ENCODE assay signal across 28 cellular contexts in the genomic region with DNA sequence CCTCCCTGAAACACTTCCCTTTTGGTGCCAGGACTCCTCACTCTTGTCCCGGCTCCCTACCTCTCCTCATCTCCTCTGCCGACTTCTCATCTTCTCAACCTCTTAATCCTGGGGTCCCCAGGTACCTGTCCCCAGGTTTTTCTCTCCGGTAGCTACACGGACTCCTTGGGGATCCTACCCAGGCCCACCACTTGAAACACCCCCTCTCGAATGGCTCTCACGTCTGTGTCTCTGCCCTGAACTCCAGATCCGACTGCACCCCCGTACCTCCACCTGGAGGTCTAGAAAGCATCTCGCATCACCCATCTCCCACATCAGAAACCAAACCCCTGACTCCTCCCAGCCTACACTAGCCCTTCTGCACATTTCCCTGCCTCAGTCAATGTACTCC. TPM values are rescaled to one million over a fixed set of nuclear protein-coding genes. Genes with fewer than 3 reads are reported as not detected.
"Had no signal": no experiment of that assay in that cellular context is flagged by ENCODE, and none has a peak within 500 bp of the region (broad histone marks: within the 10 kb centered on the region; RNA-seq: fewer than 3 reads in every experiment).

No MANE protein-coding gene starts in this region.

- H3K27me3 Mint-ChIP-seq: natural killer cell treated with Interleukin-12 subunit alpha and Interleukin-12 subunit beta and Interleukin-15 and Interleukin-18, amount 100 ng/mL, for 72 hours had no signal

- H3K4me1 Mint-ChIP-seq: stimulated activated naive B cell treated with anti-CD40 and anti-IgM and Interleukin-4, amounts not matched to agents 10 μg/mL and 1 μg/mL and 100 μg/mL, for 72 hours had no signal

- H3K9me3 Mint-ChIP-seq: natural killer cell treated with Interleukin-12 subunit alpha and Interleukin-12 subunit beta and Interleukin-15 and Interleukin-18, amount 100 ng/mL, for 72 hours; stimulated activated naive B cell treated with anti-CD40 and anti-IgM and Interleukin-4, amounts not matched to agents 10 μg/mL and 1 μg/mL and 100 μg/mL, for 72 hours; stimulated activated naive CD8-positive, alpha-beta T cell treated with anti-CD3 and anti-CD28 coated beads, Interleukin-15, amount 100 ng/mL, for 72 hours had no signal

- H3K27ac Mint-ChIP-seq: stimulated activated naive B cell treated with anti-CD40 and anti-IgM and Interleukin-4, amounts not matched to agents 10 μg/mL and 1 μg/mL and 100 μg/mL, for 72 hours had no signal

- H3K36me3 Mint-ChIP-seq: natural killer cell treated with Interleukin-12 subunit alpha and Interleukin-12 subunit beta and Interleukin-15 and Interleukin-18, amount 100 ng/mL, for 72 hours; stimulated activated naive B cell treated with anti-CD40 and anti-IgM and Interleukin-4, amounts not matched to agents 10 μg/mL and 1 μg/mL and 100 μg/mL, for 72 hours had no signal

- H3K4me3 Mint-ChIP-seq: natural killer cell treated with Interleukin-12 subunit alpha and Interleukin-12 subunit beta and Interleukin-15 and Interleukin-18, amount 100 ng/mL, for 72 hours; stimulated activated naive B cell treated with anti-CD40 and anti-IgM and Interleukin-4, amounts not matched to agents 10 μg/mL and 1 μg/mL and 100 μg/mL, for 72 hours; stimulated activated naive CD8-positive, alpha-beta T cell treated with anti-CD3 and anti-CD28 coated beads, Interleukin-15, amount 100 ng/mL, for 72 hours had no signal

- DNase-seq: dorsolateral prefrontal cortex; effector CD8-positive, alpha-beta T cell; gastrocnemius medialis; heart right ventricle; hypothalamus; kidney glomerular epithelial cell; mesenchymal stem cell; midbrain; psoas muscle; retina; spleen; stimulated activated CD4-positive, alpha-beta T cell treated with anti-CD3 and anti-CD28 coated beads, Interleukin-15, amount 100 ng/mL, for 24 hours; stimulated activated CD4-positive, alpha-beta T cell treated with anti-CD3 and anti-CD28 coated beads, Interleukin-1b, Interleukin-23, amount 100 ng/mL, for 48 hours; stimulated activated CD4-positive, alpha-beta T cell treated with anti-CD3 and anti-CD28 coated beads, Interleukin-4, amount 100 ng/mL, for 24 hours; stimulated activated naive B cell treated with anti-CD40 and anti-IgM and Interleukin-4, amounts not matched to agents 10 μg/mL and 1 μg/mL and 100 μg/mL, for 72 hours; stimulated activated naive CD8-positive, alpha-beta T cell treated with anti-CD3 and anti-CD28 coated beads, Interleukin-15, amount 100 ng/mL, for 72 hours; testis; upper lobe of right lung had no signal

- ATAC-seq: gastrocnemius medialis; natural killer cell treated with Interleukin-12 subunit alpha and Interleukin-12 subunit beta and Interleukin-15 and Interleukin-18, amount 100 ng/mL, for 72 hours; psoas muscle; stimulated activated naive B cell treated with anti-CD40 and anti-IgM and Interleukin-4, amounts not matched to agents 10 μg/mL and 1 μg/mL and 100 μg/mL, for 72 hours; stimulated activated naive CD8-positive, alpha-beta T cell treated with anti-CD3 and anti-CD28 coated beads, Interleukin-15, amount 100 ng/mL, for 72 hours had no signal

RNA-seq across cellular contexts. Expression of a gene that starts 4.8 kb away (rescaled TPM):
- total RNA-seq: dorsolateral prefrontal cortex; esophagus mucosa; fibroblast of villous mesenchyme; gastrocnemius medialis; heart right ventricle; left lung; lower lobe of right lung; natural killer cell treated with Interleukin-12 subunit alpha and Interleukin-12 subunit beta and Interleukin-15 and Interleukin-18, amount 100 ng/mL, for 72 hours; omental fat pad; psoas muscle; sciatic nerve; skeletal muscle tissue; tibial nerve; upper lobe of right lung; vagina had no signal
